ENCODE assay signal across 22 cellular contexts in genomic region chr6:119517428-119517827, GRCh38.
DNase-seq lines count a peak whose midpoint lies in the region; ATAC-seq, FAIRE-seq and TF ChIP-seq lines count a peak whose summit lies in the region.
"Had no signal": no experiment of that assay in that cellular context is flagged by ENCODE, and none has a peak within 500 bp of the region (broad histone marks: within the 10 kb centered on the region; RNA-seq: fewer than 3 reads in every experiment).

No MANE protein-coding gene starts in this region.

- H3K27me3 ChIP-seq in GM12878 (replicated peaks in 1 of 2; ENCODE audit: control insufficient read depth in 2 of 2, insufficient read depth in 2 of 2, low read length in 1 of 2) (no peaks in the 10 kb centered on the region), upper lobe of left lung (no peaks in the 10 kb centered on the region)
- H3K27me3 ChIP-seq: foreskin keratinocyte, thyroid gland had no signal

- no peak for TF ChIP-seq RAD21 in GM12878 (IDR thresholded peaks at IDR 0.05; ENCODE audit: insufficient read depth, low read depth, low read length)

- RAD21 ChIA-PET in GM12878 (lab: Charles Lee; ENCODE audit: unreplicated experiment): interaction anchor here (1.0 to 1.4 kb wide), 3 partner anchors 9 to 54 kb away, joined by 3 to 6 read pairs (median 3); no protein-coding TSS in a partner anchor

- CTCF ChIA-PET in GM12878 (lab: Yijun Ruan, JAX): interaction anchor here (0.9 to 1.7 kb wide), 3 partner anchors 9 to 18 kb away, joined by 3 to 5 read pairs (median 3); no protein-coding TSS in a partner anchor

- no peak overlapping the region for H3K4me3 ChIP-seq in GM12878
- no peak overlapping the region for H3K4me3 ChIP-seq in upper lobe of left lung
- H3K4me3 ChIP-seq: thyroid gland had no signal

- no TSS peak for BruUV-seq in GM12878 (replicated peaks; lab: Mats Ljungman, UMichigan)

- H3K9me3 ChIP-seq in GM12878 (replicated peaks; ENCODE audit: control insufficient read depth, insufficient read depth, low read length) (no peaks in the 10 kb centered on the region), upper lobe of left lung (no peaks in the 10 kb centered on the region)
- H3K9me3 ChIP-seq: thyroid gland had no signal

- ATAC-seq in GM18870 (IDR thresholded peaks at IDR 0.05; ENCODE audit: unreplicated experiment): peak; percentile 82
- peak; percentile 76 for ATAC-seq in HG02678 (IDR thresholded peaks at IDR 0.05; ENCODE audit: unreplicated experiment)
- ATAC-seq in GM12878: peak; percentile 77
- no peak for ATAC-seq in stimulated activated naive B cell treated with anti-CD40 and anti-IgM and Interleukin-4, amounts not matched to agents 10 μg/mL and 1 μg/mL and 100 μg/mL, for 72 hours (replicated peaks)
- no peak for ATAC-seq in upper lobe of left lung (ENCODE audit: low FRiP score in 2 of 2)
- ATAC-seq: activated CD4-positive, alpha-beta T cell treated with anti-CD3 and anti-CD28 coated beads for 36 hours; foreskin keratinocyte; naive thymus-derived CD8-positive, alpha-beta T cell; sciatic nerve had no signal

- intact Hi-C loops in GM12878 (cut with micrococcal nuclease; ENCODE audit: unreplicated experiment): no loop called here

- H3K36me3 ChIP-seq in GM12878 (ENCODE audit: control insufficient read depth in 2 of 2, insufficient read depth in 2 of 2, low read length in 1 of 2) (no peaks in the 10 kb centered on the region), upper lobe of left lung (no peaks in the 10 kb centered on the region)
- H3K36me3 ChIP-seq: thyroid gland had no signal

- H3K79me2 ChIP-seq in GM12878 (ENCODE audit: control insufficient read depth, insufficient read depth, low read length): no peaks in the 10 kb centered on the region

- TF ChIP-seq POLR2A in GM12878 (IDR thresholded peaks at IDR 0.05; ENCODE audit: low read depth, low read length) (no peak), upper lobe of left lung (IDR thresholded peaks at IDR 0.05) (no peak)

- H3K4me3 Mint-ChIP-seq in stimulated activated naive B cell treated with anti-CD40 and anti-IgM and Interleukin-4, amounts not matched to agents 10 μg/mL and 1 μg/mL and 100 μg/mL, for 72 hours: no peak overlapping the region
- H3K4me3 Mint-ChIP-seq: activated CD4-positive, alpha-beta T cell treated with anti-CD3 and anti-CD28 coated beads for 36 hours; activated naive CD8-positive, alpha-beta T cell treated with anti-CD3 and anti-CD28 coated beads for 36 hours; brain; naive thymus-derived CD8-positive, alpha-beta T cell had no signal

- SMC1A ChIA-PET in GM12878 (lab: Charles Lee; ENCODE audit: uncharacterized antibody, unreplicated experiment): interaction anchor here (0.6 to 1.5 kb wide), 11 partner anchors 8 to 1899 kb away, joined by 3 to 6 read pairs (median 3); no protein-coding TSS in a partner anchor

- no peak overlapping the region for H3K27ac ChIP-seq in GM12878 (ENCODE audit: control insufficient read depth, insufficient read depth)
- no peak overlapping the region for H3K27ac ChIP-seq in upper lobe of left lung
- H3K27ac ChIP-seq: foreskin keratinocyte, thyroid gland had no signal

- in situ Hi-C loops in GM12878 (cut with MboI): no loop called here

- H3K27me3 Mint-ChIP-seq in stimulated activated naive B cell treated with anti-CD40 and anti-IgM and Interleukin-4, amounts not matched to agents 10 μg/mL and 1 μg/mL and 100 μg/mL, for 72 hours: no peaks in the 10 kb centered on the region
- H3K27me3 Mint-ChIP-seq: brain had no signal

- peaks cover 0 to 4% of the 10 kb centered on the region in 2 donors for H3K36me3 Mint-ChIP-seq in stimulated activated naive B cell treated with anti-CD40 and anti-IgM and Interleukin-4, amounts not matched to agents 10 μg/mL and 1 μg/mL and 100 μg/mL, for 72 hours
- H3K36me3 Mint-ChIP-seq: activated naive CD8-positive, alpha-beta T cell treated with anti-CD3 and anti-CD28 coated beads for 36 hours; brain; naive thymus-derived CD8-positive, alpha-beta T cell had no signal

- H3K4me1 Mint-ChIP-seq in stimulated activated naive B cell treated with anti-CD40 and anti-IgM and Interleukin-4, amounts not matched to agents 10 μg/mL and 1 μg/mL and 100 μg/mL, for 72 hours: peaks cover 8 to 9% of the 10 kb centered on the region in 2 donors
- H3K4me1 Mint-ChIP-seq: activated CD4-positive, alpha-beta T cell treated with anti-CD3 and anti-CD28 coated beads for 36 hours; naive thymus-derived CD8-positive, alpha-beta T cell had no signal

- H4K20me1 ChIP-seq in GM12878 (ENCODE audit: control insufficient read depth, insufficient read depth): no peaks in the 10 kb centered on the region

- no peak for FAIRE-seq in GM12878 (lab: Jason Lieb, UNC)
- FAIRE-seq: H1, keratinocyte, TTC549 had no signal

- peak overlapping the region; percentile 56 for H3K27ac Mint-ChIP-seq in stimulated activated naive B cell treated with anti-CD40 and anti-IgM and Interleukin-4, amounts not matched to agents 10 μg/mL and 1 μg/mL and 100 μg/mL, for 72 hours
- H3K27ac Mint-ChIP-seq: activated CD4-positive, alpha-beta T cell treated with anti-CD3 and anti-CD28 coated beads for 36 hours; activated naive CD8-positive, alpha-beta T cell treated with anti-CD3 and anti-CD28 coated beads for 36 hours; brain; naive thymus-derived CD8-positive, alpha-beta T cell had no signal

- H3K4me1 ChIP-seq in GM12878 (ENCODE audit: control insufficient read depth, insufficient read depth, low read length): no peaks in the 10 kb centered on the region
- no peaks in the 10 kb centered on the region for H3K4me1 ChIP-seq in upper lobe of left lung
- H3K4me1 ChIP-seq: foreskin keratinocyte, thyroid gland had no signal

- H2AFZ ChIP-seq in GM12878 (ENCODE audit: control insufficient read depth, low read depth, low read length): peak overlapping the region; percentile 35

- H3K9ac ChIP-seq in GM12878 (ENCODE audit: control insufficient read depth, insufficient read depth, low read length): no peak overlapping the region

- DNase-seq in GM12878 (ENCODE audit: low read depth, low spot score) (no peak), NCI-H446 (lab: John Stamatoyannopoulos, UW) (no peak), AG20443 (ENCODE audit: low spot score) (no peak), upper lobe of left lung (no peak)
- DNase-seq in stimulated activated naive B cell treated with anti-CD40 and anti-IgM and Interleukin-4, amounts not matched to agents 10 μg/mL and 1 μg/mL and 100 μg/mL, for 72 hours: no peak
- DNase-seq: activated CD4-positive, alpha-beta T cell treated with anti-CD3 and anti-CD28 coated beads for 36 hours; activated naive CD8-positive, alpha-beta T cell treated with anti-CD3 and anti-CD28 coated beads for 36 hours; cortex of kidney; foreskin keratinocyte; hippocampal formation; naive thymus-derived CD8-positive, alpha-beta T cell; NCI-H187; NCI-H446 treated with DMSO at 0.1 percent for 48 hours; stimulated activated naive CD4-positive, alpha-beta T cell; thyroid gland had no signal

- POLR2A ChIA-PET in GM12878 (lab: Charles Lee): interaction anchor here (1.1 kb wide), 1 partner anchor 59 kb away, joined by 3 read pairs; no protein-coding TSS in a partner anchor

- TF ChIP-seq EP300 in GM12878 (IDR thresholded peaks at IDR 0.05; ENCODE audit: borderline replicate concordance in 1 of 2, control insufficient read depth in 1 of 2, low read depth in 2 of 2, low read length in 2 of 2) (no peak), upper lobe of left lung (IDR thresholded peaks at IDR 0.05) (no peak)

- no peak overlapping the region for H3K4me2 ChIP-seq in GM12878 (ENCODE audit: control insufficient read depth, insufficient read depth)

- H3K9me3 Mint-ChIP-seq in stimulated activated naive B cell treated with anti-CD40 and anti-IgM and Interleukin-4, amounts not matched to agents 10 μg/mL and 1 μg/mL and 100 μg/mL, for 72 hours: no peaks in the 10 kb centered on the region
- H3K9me3 Mint-ChIP-seq: activated naive CD8-positive, alpha-beta T cell treated with anti-CD3 and anti-CD28 coated beads for 36 hours; brain; naive thymus-derived CD8-positive, alpha-beta T cell had no signal

- TF ChIP-seq CTCF in GM12878 (IDR thresholded peaks at IDR 0.05 in 2 of 3, conservative IDR thresholded peaks at IDR 0.05 in 1 of 3; ENCODE audit: control insufficient read depth in 2 of 3, extremely low read depth in 1 of 3, insufficient read depth in 1 of 3, low read depth in 3 of 3, low read length in 3 of 3) (no peak), upper lobe of left lung (IDR thresholded peaks at IDR 0.05) (no peak)

TF ChIP-seq in GM12878, 131 proteins besides CTCF, POLR2A, EP300 and RAD21:
- TF ChIP-seq MYB (IDR thresholded peaks at IDR 0.05; ENCODE audit: borderline replicate concordance, low read depth, low read length): no peak
- no peak for TF ChIP-seq BCL11A (IDR thresholded peaks at IDR 0.05; ENCODE audit: low read depth, low read length)
- TF ChIP-seq RELA (IDR thresholded peaks at IDR 0.05; ENCODE audit: borderline replicate concordance, partially characterized antibody): no peak
- TF ChIP-seq MEF2B (IDR thresholded peaks at IDR 0.05; ENCODE audit: partially characterized antibody, poor library complexity, severe bottlenecking): peak; percentile 70
- TF ChIP-seq, protein P1, sequence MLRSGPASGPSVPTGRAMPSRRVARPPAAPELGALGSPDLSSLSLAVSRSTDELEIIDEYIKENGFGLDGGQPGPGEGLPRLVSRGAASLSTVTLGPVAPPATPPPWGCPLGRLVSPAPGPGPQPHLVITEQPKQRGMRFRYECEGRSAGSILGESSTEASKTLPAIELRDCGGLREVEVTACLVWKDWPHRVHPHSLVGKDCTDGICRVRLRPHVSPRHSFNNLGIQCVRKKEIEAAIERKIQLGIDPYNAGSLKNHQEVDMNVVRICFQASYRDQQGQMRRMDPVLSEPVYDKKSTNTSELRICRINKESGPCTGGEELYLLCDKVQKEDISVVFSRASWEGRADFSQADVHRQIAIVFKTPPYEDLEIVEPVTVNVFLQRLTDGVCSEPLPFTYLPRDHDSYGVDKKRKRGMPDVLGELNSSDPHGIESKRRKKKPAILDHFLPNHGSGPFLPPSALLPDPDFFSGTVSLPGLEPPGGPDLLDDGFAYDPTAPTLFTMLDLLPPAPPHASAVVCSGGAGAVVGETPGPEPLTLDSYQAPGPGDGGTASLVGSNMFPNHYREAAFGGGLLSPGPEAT (IDR thresholded peaks at IDR 0.05; ENCODE audit: low read depth): peak; percentile 45; the same call in 1 of the 2 replicates

Comparison
In these comparisons a context has a peak if more than half of its experiments do, and no peak if none do; other contexts are left out.
1. ATAC-seq: peak in GM18870 (single experiment), HG02678 (single experiment) and GM12878 (single experiment); none in stimulated activated naive B cell treated with anti-CD40 and anti-IgM and Interleukin-4, amounts not matched to agents 10 μg/mL and 1 μg/mL and 100 μg/mL, for 72 hours (0 of 2) and upper lobe of left lung (0 of 2).